In genomic region chr7:70856889-70857511, GRCh38 we compare ENCODE assay signal across 8 cellular contexts.
DNase-seq lines count a peak whose midpoint lies in the region; ATAC-seq and TF ChIP-seq lines count a peak whose summit lies in the region.

No MANE protein-coding gene starts in this region.

- peaks cover 5% of the 10 kb centered on the region for H3K9me3 ChIP-seq in CD4-positive, alpha-beta T cell (ENCODE audit: control insufficient read depth, low read length)
- H3K9me3 ChIP-seq in fibroblast of lung (ENCODE audit: control insufficient read depth, insufficient read depth, low read depth, low read length) (no peaks in the 10 kb centered on the region), neural cell (ENCODE audit: low read length) (no peaks in the 10 kb centered on the region)

- no peak overlapping the region for H3K4me3 Mint-ChIP-seq in CD4-positive, alpha-beta T cell

- H3K36me3 ChIP-seq in fibroblast of lung (ENCODE audit: control insufficient read depth, insufficient read depth, low read length) (no peaks in the 10 kb centered on the region), neural cell (ENCODE audit: insufficient read depth, low read length) (no peaks in the 10 kb centered on the region)

- H3K4me3 ChIP-seq in fibroblast of lung (replicated peaks in 1 of 4; ENCODE audit: control extremely low read depth in 1 of 4, insufficient read depth in 1 of 4, low read depth in 3 of 4, low read length in 4 of 4), result no peak overlapping the region
- no peak overlapping the region for H3K4me3 ChIP-seq in neural cell (ENCODE audit: low read length)

- DNase-seq in CD4-positive, alpha-beta T cell, result peak; percentile 5 to 61 (median 24)
- DNase-seq in NOMO-1 (lab: John Stamatoyannopoulos, UW; ENCODE audit: unreplicated experiment in 2 of 2), result peak; percentile 22 to 55
- peak; percentile 30 for DNase-seq in activated T-cell treated with anti-CD3 and anti-CD28 coated beads for 1 hour (ENCODE audit: low read depth)
- peak; percentile 35 to 59 for DNase-seq in fibroblast of lung (ENCODE audit: low read depth in 2 of 2)
- peak; percentile 26 for DNase-seq in stromal cell of bone marrow (ENCODE audit: low read depth)

- no peaks in the 10 kb centered on the region for H3K4me1 Mint-ChIP-seq in CD4-positive, alpha-beta T cell (ENCODE audit: low read depth)

- no peak for ATAC-seq in CD4-positive, alpha-beta T cell (ENCODE audit: poor library complexity)
- ATAC-seq in HG02885 (IDR thresholded peaks at IDR 0.05; ENCODE audit: poor library complexity, unreplicated experiment) (peak; percentile 38), GM21723 (IDR thresholded peaks at IDR 0.05; ENCODE audit: unreplicated experiment) (no peak)

- no peak overlapping the region for H3K27ac ChIP-seq in CD4-positive, alpha-beta T cell (ENCODE audit: low read depth, low read length)
- no peak overlapping the region for H3K27ac ChIP-seq in fibroblast of lung (ENCODE audit: insufficient read depth, low read length)
- no peak overlapping the region for H3K27ac ChIP-seq in neural cell (ENCODE audit: low read length)

- H3K27ac Mint-ChIP-seq in CD4-positive, alpha-beta T cell, result no peak overlapping the region

- CTCF ChIA-PET in CD4-positive, alpha-beta T cell (lab: Charles Lee), result no interaction called here

- peak; percentile 85 for TF ChIP-seq CTCF in CD4-positive, alpha-beta T cell (IDR thresholded peaks at IDR 0.05)
- TF ChIP-seq CTCF in fibroblast of lung (conservative IDR thresholded peaks at IDR 0.05 in 1 of 2, IDR thresholded peaks at IDR 0.05 in 1 of 2; ENCODE audit: low read depth in 1 of 2, low read length in 2 of 2) (peak; percentile 77 to 78), neural cell (IDR thresholded peaks at IDR 0.05; ENCODE audit: poor library complexity, severe bottlenecking) (peak; percentile 90)

- POLR2A ChIA-PET in CD4-positive, alpha-beta T cell (lab: Charles Lee), result no interaction called here

- no peaks in the 10 kb centered on the region for H3K4me1 ChIP-seq in fibroblast of lung (ENCODE audit: control insufficient read depth, extremely low read depth, insufficient read depth, low read length)

- H4K20me1 ChIP-seq in fibroblast of lung (ENCODE audit: control insufficient read depth, extremely low read depth, insufficient read depth, low read length), result no peaks in the 10 kb centered on the region
- H4K20me1 ChIP-seq in neural cell (ENCODE audit: insufficient read depth), result no peaks in the 10 kb centered on the region

- H3K79me2 ChIP-seq in fibroblast of lung (ENCODE audit: control insufficient read depth, insufficient read depth, low read length) (no peaks in the 10 kb centered on the region), neural cell (replicated peaks; ENCODE audit: insufficient read depth, low read length) (no peaks in the 10 kb centered on the region)

- H3F3A ChIP-seq in neural cell (ENCODE audit: insufficient read depth, low read length, poor library complexity, severe bottlenecking), result no peaks in the 10 kb centered on the region

- no peaks in the 10 kb centered on the region for H3K36me3 Mint-ChIP-seq in CD4-positive, alpha-beta T cell (ENCODE audit: low read depth)

- H3K27me3 ChIP-seq in CD4-positive, alpha-beta T cell (ENCODE audit: control insufficient read depth, insufficient read depth, low read length), result no peaks in the 10 kb centered on the region
- H3K27me3 ChIP-seq in fibroblast of lung (ENCODE audit: control insufficient read depth, insufficient read depth, low read length) (no peaks in the 10 kb centered on the region), neural cell (ENCODE audit: insufficient read depth, low read depth, low read length) (no peaks in the 10 kb centered on the region)

- H3K27me3 Mint-ChIP-seq in CD4-positive, alpha-beta T cell, result peaks cover 5% of the 10 kb centered on the region

- TF ChIP-seq EP300 in neural cell (conservative IDR thresholded peaks at IDR 0.05; ENCODE audit: poor library complexity, severe bottlenecking), result no peak

- H2AFZ ChIP-seq in fibroblast of lung (ENCODE audit: low read length), result no peak overlapping the region
- H2AFZ ChIP-seq in neural cell (ENCODE audit: low read depth, low read length), result no peak overlapping the region

- intact Hi-C loops in CD4-positive, alpha-beta T cell (cut with DNase I, micrococcal nuclease), result loop anchor here in 1 of 2 experiments (10.0 kb wide), 1 partner anchor 878 kb away; no protein-coding TSS in a partner anchor

- no peaks in the 10 kb centered on the region for H3K9me2 ChIP-seq in neural cell (ENCODE audit: insufficient read depth, low read length)

- peaks cover 4% of the 10 kb centered on the region for H3K9me3 Mint-ChIP-seq in CD4-positive, alpha-beta T cell

- H3K9ac ChIP-seq in fibroblast of lung (ENCODE audit: insufficient read depth, low read length) (no peak overlapping the region), neural cell (ENCODE audit: low read length) (no peak overlapping the region)

- peak; percentile 96 for TF ChIP-seq RAD21 in neural cell (conservative IDR thresholded peaks at IDR 0.05)

- H3K4me2 ChIP-seq in fibroblast of lung (ENCODE audit: extremely low read depth, insufficient read depth, low read length) (no peak overlapping the region), neural cell (ENCODE audit: low read length) (no peak overlapping the region)

TF ChIP-seq in neural cell, 6 proteins besides CTCF, POLR2A, EP300 and RAD21:
- TF ChIP-seq POLR2AphosphoS5 (IDR thresholded peaks at IDR 0.05), result no peak
- peak; percentile 99 for TF ChIP-seq SMC3 (conservative IDR thresholded peaks at IDR 0.05; ENCODE audit: poor library complexity)
TF ChIP-seq in neural cell: peak in this region for 1.
